ENCODE assay signal across 1 cellular context in the genomic region with DNA sequence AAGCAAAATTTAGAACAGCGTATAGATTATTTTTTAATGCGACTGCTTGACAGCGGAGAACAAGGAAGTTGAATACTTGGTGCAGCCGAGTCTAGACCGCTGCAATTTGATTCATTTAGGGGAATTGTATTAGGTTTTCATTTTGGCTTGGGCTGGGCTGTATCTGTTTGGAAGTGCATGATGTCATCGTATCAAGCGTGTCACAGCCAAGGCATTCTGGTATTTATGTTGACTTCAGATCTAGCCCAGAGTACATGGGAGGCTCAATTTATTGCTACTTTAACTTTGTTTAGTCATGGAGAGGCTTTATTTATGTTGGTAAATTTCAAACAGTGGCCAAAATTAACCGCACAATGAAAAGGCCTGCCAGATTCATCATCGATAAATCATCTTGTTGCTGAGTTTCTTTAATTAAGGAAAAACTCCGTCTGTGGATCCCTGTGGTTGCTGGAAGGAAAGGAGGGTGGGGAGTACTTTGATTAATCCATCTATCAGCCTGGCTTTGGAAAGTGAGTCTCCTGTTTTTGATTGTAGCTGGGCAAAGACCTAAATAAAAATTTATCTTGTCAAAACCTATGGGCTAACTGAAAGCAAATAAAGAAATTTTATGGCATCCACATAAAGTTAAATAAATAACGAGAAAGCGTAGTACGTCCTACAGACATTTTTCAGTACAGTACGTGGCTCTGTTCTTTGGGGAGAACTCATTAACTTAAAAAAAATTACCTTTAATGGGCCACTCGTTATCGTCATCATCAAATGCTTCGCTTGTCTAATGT.
TF ChIP-seq lines count a peak whose summit lies in the region.

No MANE protein-coding gene starts in this region.

TF ChIP-seq in HCT116, 20 proteins besides CTCF, POLR2A, EP300 and RAD21 (continued from another document):
- TF ChIP-seq, protein P1, sequence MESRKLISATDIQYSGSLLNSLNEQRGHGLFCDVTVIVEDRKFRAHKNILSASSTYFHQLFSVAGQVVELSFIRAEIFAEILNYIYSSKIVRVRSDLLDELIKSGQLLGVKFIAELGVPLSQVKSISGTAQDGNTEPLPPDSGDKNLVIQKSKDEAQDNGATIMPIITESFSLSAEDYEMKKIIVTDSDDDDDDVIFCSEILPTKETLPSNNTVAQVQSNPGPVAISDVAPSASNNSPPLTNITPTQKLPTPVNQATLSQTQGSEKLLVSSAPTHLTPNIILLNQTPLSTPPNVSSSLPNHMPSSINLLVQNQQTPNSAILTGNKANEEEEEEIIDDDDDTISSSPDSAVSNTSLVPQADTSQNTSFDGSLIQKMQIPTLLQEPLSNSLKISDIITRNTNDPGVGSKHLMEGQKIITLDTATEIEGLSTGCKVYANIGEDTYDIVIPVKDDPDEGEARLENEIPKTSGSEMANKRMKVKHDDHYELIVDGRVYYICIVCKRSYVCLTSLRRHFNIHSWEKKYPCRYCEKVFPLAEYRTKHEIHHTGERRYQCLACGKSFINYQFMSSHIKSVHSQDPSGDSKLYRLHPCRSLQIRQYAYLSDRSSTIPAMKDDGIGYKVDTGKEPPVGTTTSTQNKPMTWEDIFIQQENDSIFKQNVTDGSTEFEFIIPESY (IDR thresholded peaks at IDR 0.05; ENCODE audit: extremely low read depth, insufficient replicate concordance, low read length), result no peak
- no peak for TF ChIP-seq ZFX (IDR thresholded peaks at IDR 0.05)
- no peak for TF ChIP-seq CEBPB (IDR thresholded peaks at IDR 0.05; ENCODE audit: low read depth)
- TF ChIP-seq SIN3A (IDR thresholded peaks at IDR 0.05; ENCODE audit: low read depth), result no peak
- no peak for TF ChIP-seq POLR2AphosphoS5 (IDR thresholded peaks at IDR 0.05; ENCODE audit: low read depth, low read length)
- TF ChIP-seq YY1 (IDR thresholded peaks at IDR 0.05; ENCODE audit: extremely low read depth, insufficient replicate concordance, low read depth, low read length), result no peak
- no peak for TF ChIP-seq CBX3 (IDR thresholded peaks at IDR 0.05; ENCODE audit: low read depth)
- TF ChIP-seq, protein P2, sequence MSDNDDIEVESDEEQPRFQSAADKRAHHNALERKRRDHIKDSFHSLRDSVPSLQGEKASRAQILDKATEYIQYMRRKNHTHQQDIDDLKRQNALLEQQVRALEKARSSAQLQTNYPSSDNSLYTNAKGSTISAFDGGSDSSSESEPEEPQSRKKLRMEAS (IDR thresholded peaks at IDR 0.05), result no peak
- no peak for TF ChIP-seq FOSL1 (IDR thresholded peaks at IDR 0.05; ENCODE audit: low read depth)
